8 cellular contexts compared by ENCODE assay signal in genomic region chr3:49120438-49121135, GRCh38. TPM values are rescaled to one million over a fixed set of nuclear protein-coding genes. Genes with fewer than 3 reads are reported as not detected.
DNase-seq lines count a peak whose midpoint lies in the region; ATAC-seq and TF ChIP-seq lines count a peak whose summit lies in the region.

USP19 (minus strand) TSS chr3:49120823; CDS start chr3:49119145, 1,678 bp downstream.

- peak within 1 kb of the TSS; percentile 75 for H3K4me3 ChIP-seq in upper lobe of right lung

- H3K9me3 ChIP-seq in upper lobe of right lung = no peaks in the 10 kb centered on the region

- intact Hi-C loops in cardiac septum (cut with DNase I) (loop anchor here (2.0 kb wide), 2 partner anchors 16 to 46 kb away; partner anchors contain the start of genes CCDC71 and QARS1), posterior vena cava (cut with DNase I) (no loop called here), upper lobe of right lung (cut with DNase I) (no loop called here)

- no peaks in the 10 kb centered on the region for H3K27me3 ChIP-seq in upper lobe of right lung

- H3K27ac ChIP-seq in adipose tissue (ENCODE audit: low read depth, low read length) (peak within 1 kb of the TSS; percentile 6), upper lobe of right lung (peak within 1 kb of the TSS; percentile 87)

- H3K4me3 Mint-ChIP-seq in HFFc6 = peak within 1 kb of the TSS; percentile 93
- H3K4me3 Mint-ChIP-seq in T-cell = peak within 1 kb of the TSS; percentile 83 to 85 (median 83)

- H3K27me3 Mint-ChIP-seq in HFFc6 (ENCODE audit: insufficient read depth) = peaks cover 6% of the 10 kb centered on the region
- H3K27me3 Mint-ChIP-seq in T-cell = no peaks in the 10 kb centered on the region

- CTCF ChIA-PET in T-cell (lab: Charles Lee) = interaction anchor here (0.5 to 1.7 kb wide), 8 partner anchors 17 to 181 kb away, joined by 3 to 15 read pairs (median 3); partner anchors contain the start of genes IMPDH2 (in 1 of the 2), KLHDC8B (in 1 of the 2) and QRICH1 (in 1 of the 2)

- H3K27ac Mint-ChIP-seq in HFFc6 (peak within 1 kb of the TSS; percentile 94), T-cell (peak within 1 kb of the TSS; percentile 87 to 89)

- POLR2A ChIA-PET in T-cell (lab: Charles Lee) = interaction anchor here in 1 of 2 donors (0.5 to 1.2 kb wide), 5 partner anchors 17 to 291 kb away, joined by 3 to 17 read pairs (median 3); partner anchors contain the start of genes DALRD3, QRICH1, RHOA and TCTA

- ATAC-seq in T-cell (replicated peaks in 1 of 4) = peak; percentile 92 to 95 (median 93)
- ATAC-seq in upper lobe of right lung = peak; percentile 93

- H3K9me3 Mint-ChIP-seq in HFFc6 (no peaks in the 10 kb centered on the region), T-cell (no peaks in the 10 kb centered on the region)

- H3K4me1 ChIP-seq in upper lobe of right lung = peaks cover 17% of the 10 kb centered on the region

- TF ChIP-seq CTCF in GM10266 (IDR thresholded peaks at IDR 0.05; ENCODE audit: control insufficient read depth, insufficient read depth, low read depth, missing control alignments) (no peak), HFFc6 (IDR thresholded peaks at IDR 0.05) (no peak), upper lobe of right lung (IDR thresholded peaks at IDR 0.05) (no peak)

- H3K36me3 Mint-ChIP-seq in HFFc6 (ENCODE audit: low read depth) (peaks cover 20% of the 10 kb centered on the region), T-cell (peaks cover 23% of the 10 kb centered on the region)

- peaks cover 13% of the 10 kb centered on the region for H3K4me1 Mint-ChIP-seq in HFFc6 (ENCODE audit: low read depth)
- H3K4me1 Mint-ChIP-seq in T-cell = peaks cover 14 to 22% (median 22%) of the 10 kb centered on the region in 3 donors

- peaks cover 74% of the 10 kb centered on the region for H3K36me3 ChIP-seq in upper lobe of right lung

- DNase-seq in GM10266 (ENCODE audit: extremely low spot score) (peak; percentile 97), HFFc6 (peak; percentile 85), NCI-H1105 (lab: John Stamatoyannopoulos, UW) (peak; percentile 67), T-cell (peak; percentile 85 to 97 (median 94)), cardiac septum (ENCODE audit: low spot score) (peak; percentile 98), posterior vena cava (ENCODE audit: low spot score) (peak; percentile 99), upper lobe of right lung (peak; percentile 98)

- WGBS in adipose tissue, 3 donors = 1% methylated on average over 64 to 70 of the region's 70 CpGs

RNA-seq across cellular contexts. Expression of gene USP19, which starts in this region (rescaled TPM):
- 10 to 100 TPM; 35.2 to 49.2 (median 42.6) TPM for total RNA-seq in HFFc6 (2021; fragmentation: NEBNext Ultra II Directional; extraction: Animal tissue kit (Norgen Biotek cat#: 25700))
- 100 to 1,000 TPM in 3 of 5 donors, 10 to 100 TPM in 2; 56.5 to 117 (median 105) TPM for total RNA-seq in T-cell
- 10 to 100 TPM; 17.6 to 29.8 (median 19.3) TPM for polyA plus RNA-seq in adipose tissue
- 58.5 TPM for total RNA-seq in cardiac septum
- 10 to 100 TPM; 34.1 to 40.4 TPM for total RNA-seq in posterior vena cava
- total RNA-seq in upper lobe of right lung = 63.9 TPM

Comparison
In these comparisons a context has a peak if more than half of its experiments do, and no peak if none do; other contexts are left out.
1. Peak in every context shown above with its lines: DNase-seq, ATAC-seq, H3K4me3 ChIP-seq and H3K27ac ChIP-seq.